ENCODE assay signal across 16 cellular contexts in genomic region chr7:46682841-46683624, GRCh38.
DNase-seq lines count a peak whose midpoint lies in the region; ATAC-seq, FAIRE-seq and TF ChIP-seq lines count a peak whose summit lies in the region.
"Had no signal": no experiment of that assay in that cellular context is flagged by ENCODE, and none has a peak within 500 bp of the region (broad histone marks: within the 10 kb centered on the region; RNA-seq: fewer than 3 reads in every experiment).

No MANE protein-coding gene starts in this region.

- TF ChIP-seq CTCF in right lobe of liver (IDR thresholded peaks at IDR 0.05) (no peak), HepG2 (CRISPR knock-in tag; IDR thresholded peaks at IDR 0.05) (no peak), tibial artery (IDR thresholded peaks at IDR 0.05) (no peak)

- TF ChIP-seq EP300 in HepG2 (IDR thresholded peaks at IDR 0.05; ENCODE audit: low read depth in 2 of 2, low read length in 2 of 2) (no peak), HepG2 (CRISPR knock-in tag; IDR thresholded peaks at IDR 0.05; ENCODE audit: borderline replicate concordance) (no peak)

- H3K27me3 ChIP-seq in right lobe of liver: no peaks in the 10 kb centered on the region
- no peaks in the 10 kb centered on the region for H3K27me3 ChIP-seq in HepG2 (ENCODE audit: control insufficient read depth in 1 of 2, insufficient read depth in 2 of 2, low read length in 2 of 2)
- no peaks in the 10 kb centered on the region for H3K27me3 ChIP-seq in MG63
- H3K27me3 ChIP-seq in tibial artery: no peaks in the 10 kb centered on the region
- H3K27me3 ChIP-seq: colonic mucosa had no signal

- no peaks in the 10 kb centered on the region for H3K79me2 ChIP-seq in HepG2 (ENCODE audit: insufficient read depth, low read length)

- no TSS peak for BruUV-seq in HepG2 (replicated peaks; lab: Mats Ljungman, UMichigan)

- H3K27ac ChIP-seq in right lobe of liver (no peak overlapping the region), HepG2 (ENCODE audit: extremely low read length, insufficient read depth, low read length) (no peak overlapping the region), tibial artery (peak overlapping the region in 1 of 2 donors; percentile 13)
- H3K27ac ChIP-seq: A549, colonic mucosa had no signal

- WGBS in right lobe of liver (ENCODE audit: insufficient coverage, low coverage, low lambda C conversion rate, missing lambda C conversion rate): 68% methylated on average over 6 of the region's 7 CpGs
- 7% methylated on average over 7 of the region's 7 CpGs for WGBS in HepG2 (ENCODE audit: low lambda C conversion rate)

- H3K4me1 ChIP-seq in right lobe of liver (no peaks in the 10 kb centered on the region), HepG2 (ENCODE audit: insufficient read depth, low read length) (no peaks in the 10 kb centered on the region), tibial artery (peaks cover 0 to 23% (median 5%) of the 10 kb centered on the region in 4 donors)
- H3K4me1 ChIP-seq: A549, colonic mucosa had no signal

- in situ Hi-C loops in HepG2 (cut with HindIII; ENCODE audit: extremely low pct_ligation_motif_present, low pct_unique_long_range_greater_than_20kb): no loop called here
- in situ Hi-C loops in KBM-7 (cut with MboI; ENCODE audit: low pct_unique_long_range_greater_than_20kb, low sequenced_read_pairs): no loop called here

- H3K9me3 ChIP-seq in right lobe of liver (no peaks in the 10 kb centered on the region), HepG2 (ENCODE audit: low read length) (no peaks in the 10 kb centered on the region), MG63 (no peaks in the 10 kb centered on the region), tibial artery (no peaks in the 10 kb centered on the region)
- H3K9me3 ChIP-seq: A549, colonic mucosa had no signal

- no peak overlapping the region for H3K4me2 ChIP-seq in HepG2 (ENCODE audit: low read depth, low read length)
- H3K4me2 ChIP-seq: A549 had no signal

- peak in 3 of 4 donors; percentile 36 to 42 (median 40) for ATAC-seq in right lobe of liver
- no peak for ATAC-seq in HepG2
- no peak for ATAC-seq in HG03439 (IDR thresholded peaks at IDR 0.05; ENCODE audit: unreplicated experiment)
- ATAC-seq: natural killer cell had no signal

- no peaks in the 10 kb centered on the region for H4K20me1 ChIP-seq in HepG2 (ENCODE audit: insufficient read depth, low read length)

- POLR2A ChIA-PET in HepG2 (lab: Yijun Ruan, JAX): no interaction called here

- no peaks in the 10 kb centered on the region for H3K36me3 ChIP-seq in right lobe of liver
- no peaks in the 10 kb centered on the region for H3K36me3 ChIP-seq in HepG2 (replicated peaks in 1 of 2; ENCODE audit: control insufficient read depth in 1 of 2, insufficient read depth in 2 of 2, low read length in 2 of 2)
- no peaks in the 10 kb centered on the region for H3K36me3 ChIP-seq in MG63
- no peaks in the 10 kb centered on the region for H3K36me3 ChIP-seq in tibial artery
- H3K36me3 ChIP-seq: colonic mucosa had no signal

- DNase-seq in right lobe of liver (no peak), HepG2 (ENCODE audit: low spot score) (no peak), MG63 (peak; percentile 63), fibroblast of peridontal ligament (ENCODE audit: extremely low read depth) (peak; percentile 85), retina (no peak), tibial artery (no peak), KBM-7 (no peak)
- DNase-seq: activated naive CD4-positive, alpha-beta T cell treated with anti-CD3 and anti-CD28 coated beads for 36 hours; colonic mucosa; DMS53; islet precursor cell; natural killer cell; NCI-H2081; small intestine had no signal

- H3K4me3 ChIP-seq in right lobe of liver (no peak overlapping the region), HepG2 (replicated peaks in 1 of 3; ENCODE audit: insufficient read depth in 1 of 3, low read depth in 2 of 3, low read length in 3 of 3) (no peak overlapping the region), MG63 (no peak overlapping the region), tibial artery (no peak overlapping the region)
- H3K4me3 ChIP-seq: A549, colonic mucosa had no signal

- no peak overlapping the region for H3K9ac ChIP-seq in HepG2 (ENCODE audit: insufficient read depth, low read depth, low read length)

- TF ChIP-seq POLR2A in right lobe of liver (IDR thresholded peaks at IDR 0.05) (no peak), HepG2 (IDR thresholded peaks at IDR 0.05; ENCODE audit: insufficient read depth in 1 of 2, low read depth in 2 of 2, low read length in 2 of 2) (no peak)

- CTCF ChIA-PET in HepG2 (lab: Yijun Ruan, JAX; ENCODE audit: low intra/inter-chr PET ratio, low total read pairs): no interaction called here

- FAIRE-seq in HepG2 (lab: Jason Lieb, UNC): no peak
- FAIRE-seq: A549, small intestine had no signal

- TF ChIP-seq RAD21 in HepG2 (CRISPR knock-in tag; IDR thresholded peaks at IDR 0.05): no peak

- intact Hi-C loops in right lobe of liver (cut with DNase I) (no loop called here), HepG2 (cut with micrococcal nuclease; ENCODE audit: unreplicated experiment) (no loop called here), tibial artery (cut with DNase I; ENCODE audit: low total_unique reads) (no loop called here)

- no peak overlapping the region for H2AFZ ChIP-seq in HepG2 (ENCODE audit: low read length)

TF ChIP-seq in HepG2, 621 proteins besides CTCF, POLR2A, EP300 and RAD21:
- no peak for TF ChIP-seq U2AF2 (IDR thresholded peaks at IDR 0.05; ENCODE audit: low read depth, low read length)
- no peak for TF ChIP-seq ZNF367 (CRISPR knock-in tag; IDR thresholded peaks at IDR 0.05; ENCODE audit: borderline replicate concordance)
- TF ChIP-seq IRF9 (CRISPR knock-in tag; IDR thresholded peaks at IDR 0.05; ENCODE audit: borderline replicate concordance): no peak
- no peak for TF ChIP-seq ZNF547 (CRISPR knock-in tag; IDR thresholded peaks at IDR 0.05)
- no peak for TF ChIP-seq SP5 (CRISPR knock-in tag; IDR thresholded peaks at IDR 0.05; ENCODE audit: borderline replicate concordance, low read depth)
- TF ChIP-seq ZNF253 (CRISPR knock-in tag; IDR thresholded peaks at IDR 0.05; ENCODE audit: borderline replicate concordance): no peak
- TF ChIP-seq ZNF430 (CRISPR knock-in tag; IDR thresholded peaks at IDR 0.05): no peak
- TF ChIP-seq ZBTB14 (CRISPR knock-in tag; IDR thresholded peaks at IDR 0.05): no peak
- no peak for TF ChIP-seq ZNF580 (CRISPR knock-in tag; IDR thresholded peaks at IDR 0.05; ENCODE audit: borderline replicate concordance, low read depth)
TF ChIP-seq in HepG2: peak in this region for 0.

Comparison
In these comparisons a context has a peak if more than half of its experiments do, and no peak if none do; other contexts are left out.
1. ATAC-seq: peak in right lobe of liver (3 of 4); none in HepG2 (single experiment) and HG03439 (single experiment).
2. DNase-seq: peak in MG63 (single experiment) and fibroblast of peridontal ligament (single experiment); none in right lobe of liver (0 of 3), HepG2 (single experiment), retina (single experiment), tibial artery (0 of 2) and KBM-7 (single experiment).